ENCODE assay signal across 8 cellular contexts in genomic region chr6:162727347-162728176, GRCh38. TPM values are rescaled to one million over a fixed set of nuclear protein-coding genes. Genes with fewer than 3 reads are reported as not detected.
DNase-seq lines count a peak whose midpoint lies in the region; ATAC-seq, FAIRE-seq and TF ChIP-seq lines count a peak whose summit lies in the region.

PACRG (plus strand) TSS chr6:162727974.
PRKN (minus strand) TSS chr6:162727766.

- peak; percentile 98 for ATAC-seq in GM21526 (IDR thresholded peaks at IDR 0.05; ENCODE audit: low FRiP score, unreplicated experiment)

- intact Hi-C loops in Calu3 (cut with micrococcal nuclease; ENCODE audit: unreplicated experiment): loop anchor here (10.0 kb wide), 1 partner anchor 973 kb away; no protein-coding TSS in a partner anchor

- H3K4me3 Mint-ChIP-seq in Calu3 (ENCODE audit: low read depth, unreplicated experiment): peak within 1 kb of the TSS; percentile 80

- DNase-seq in Calu3: peak; percentile 100
- DNase-seq in HuH-7 (ENCODE audit: low spot score): peak; percentile 98
- DNase-seq in RCC 7860 (ENCODE audit: low spot score): peak; percentile 93
- DNase-seq in activated T-helper 1 cell treated with anti-CD3 and anti-CD28 coated beads, Interleukin-2, amount 50 U/mL, for 16 hours (ENCODE audit: low read depth in 1 of 2, low spot score in 1 of 2): peak; percentile 93 to 95
- DNase-seq in fibroblast of gingiva (ENCODE audit: low read depth): peak; percentile 97
- peak; percentile 98 for DNase-seq in myocyte (ENCODE audit: low read depth)
- DNase-seq in stimulated activated CD8-positive, alpha-beta memory T cell treated with anti-CD3 and anti-CD28 coated beads, Interleukin-7, amount 100 ng/mL, for 24 hours (ENCODE audit: low read depth): peak; percentile 93

- H3K27ac Mint-ChIP-seq in Calu3 (ENCODE audit: unreplicated experiment): peak within 1 kb of the TSS; percentile 89

- H3K9me3 Mint-ChIP-seq in Calu3 (ENCODE audit: low read depth, unreplicated experiment): no peaks in the 10 kb centered on the region

- no peaks in the 10 kb centered on the region for H3K27me3 Mint-ChIP-seq in Calu3 (ENCODE audit: unreplicated experiment)

- peaks cover 18% of the 10 kb centered on the region for H3K36me3 Mint-ChIP-seq in Calu3 (ENCODE audit: insufficient read depth, unreplicated experiment)

- TF ChIP-seq CTCF in Calu3 (IDR thresholded peaks at IDR 0.05; ENCODE audit: unreplicated experiment): no peak

- peaks cover 10% of the 10 kb centered on the region for H3K4me1 Mint-ChIP-seq in Calu3 (ENCODE audit: low read depth, unreplicated experiment)

- peak; percentile 18 for FAIRE-seq in RCC 7860 (lab: Jason Lieb, UNC)

- BruUV-seq in Calu3 (replicated peaks; lab: Mats Ljungman, UMichigan): no TSS peak

- CTCF ChIA-PET in Calu3 (lab: Charles Lee): no interaction called here

RNA-seq across cellular contexts. Expression of gene PACRG, which starts in this region (rescaled TPM):
- total RNA-seq in Calu3 (2022) (1.5 TPM in 1 of 2 replicates, not detected in the other), myocyte (1.1 and 2.9 TPM in 2 replicates)
- polyA plus RNA-seq in myocyte (2012): 0.93 TPM

RNA-seq across cellular contexts. Expression of gene PRKN, which starts in this region (rescaled TPM):
- 2.4 and 3.8 TPM in 2 replicates for total RNA-seq in Calu3 (2022)
- 8.9 and 11.6 TPM in 2 replicates for total RNA-seq in myocyte
- 3.4 TPM for polyA plus RNA-seq in myocyte (2012)

Comparison
In these comparisons a context has a peak if more than half of its experiments do, and no peak if none do; other contexts are left out.
1. Peak in every context shown above with its lines: DNase-seq and ATAC-seq.